Comparison of ENCODE assay signal across 18 cellular contexts in the genomic region with DNA sequence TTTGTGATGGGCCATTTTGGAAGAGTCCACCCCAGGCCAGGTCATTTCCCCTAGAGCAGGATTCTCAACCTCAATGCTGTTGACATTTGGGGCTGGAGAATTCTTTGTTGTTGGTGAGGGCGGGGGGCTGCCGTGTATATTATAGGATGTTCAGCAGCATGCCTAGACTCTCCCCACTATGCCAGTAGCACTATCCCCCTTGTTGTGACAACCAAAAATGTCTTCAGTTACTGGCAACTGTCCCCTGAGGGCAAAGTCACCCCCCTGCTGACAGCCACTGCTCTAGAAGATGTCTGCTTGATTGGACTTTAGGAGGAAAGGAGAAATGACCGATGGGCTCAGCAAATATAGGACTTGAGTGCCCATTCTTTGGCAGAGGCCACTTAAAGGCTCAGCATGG. TPM values are rescaled to one million over a fixed set of nuclear protein-coding genes. Genes with fewer than 3 reads are reported as not detected.
DNase-seq lines count a peak whose midpoint lies in the region; ATAC-seq lines count a peak whose summit lies in the region.
"Had no signal": no experiment of that assay in that cellular context is flagged by ENCODE, and none has a peak within 500 bp of the region (broad histone marks: within the 10 kb centered on the region; RNA-seq: fewer than 3 reads in every experiment).

No MANE protein-coding gene starts in this region.

- H2AFZ ChIP-seq in Karpas-422 (ENCODE audit: low read length), result no peak overlapping the region

- peak overlapping the region; percentile 100 for H3K27ac ChIP-seq in Karpas-422 (ENCODE audit: low read length)
- H3K27ac ChIP-seq: A549, epithelial cell of prostate had no signal

- H3K9ac ChIP-seq in Karpas-422 (ENCODE audit: low read length), result peak overlapping the region; percentile 54

- no peak overlapping the region for H3K4me3 Mint-ChIP-seq in activated CD4-positive, alpha-beta memory T cell treated with anti-CD3 and anti-CD28 coated beads, Interleukin-2, amount 10 ng/mL, durations not matched to agents 7 days and 5 days
- no peak overlapping the region for H3K4me3 Mint-ChIP-seq in activated CD4-positive, alpha-beta memory T cell treated with anti-CD3 and anti-CD28 coated beads for 36 hours
- no peak overlapping the region for H3K4me3 Mint-ChIP-seq in activated naive CD8-positive, alpha-beta T cell treated with anti-CD3 and anti-CD28 coated beads for 36 hours
- no peak overlapping the region for H3K4me3 Mint-ChIP-seq in stimulated activated memory B cell treated with anti-CD40 and anti-IgM and Interleukin-4, amounts not matched to agents 10 μg/mL and 1 μg/mL and 100 μg/mL, for 72 hours
- H3K4me3 Mint-ChIP-seq: activated CD8-positive, alpha-beta memory T cell treated with anti-CD3 and anti-CD28 coated beads, Interleukin-2, amount 10 ng/mL, durations not matched to agents 7 days and 5 days had no signal

- no peak for ATAC-seq in stimulated activated memory B cell treated with anti-CD40 and anti-IgM and Interleukin-4, amounts not matched to agents 10 μg/mL and 1 μg/mL and 100 μg/mL, for 72 hours
- ATAC-seq in GM18867 (IDR thresholded peaks at IDR 0.05; ENCODE audit: unreplicated experiment) (no peak), HG03039 (IDR thresholded peaks at IDR 0.05; ENCODE audit: unreplicated experiment) (no peak)
- ATAC-seq: A549; activated CD8-positive, alpha-beta memory T cell treated with anti-CD3 and anti-CD28 coated beads, Interleukin-2, amount 10 ng/mL, durations not matched to agents 7 days and 5 days; Panc1 had no signal

- peaks cover 53% of the 10 kb centered on the region for H3K36me3 Mint-ChIP-seq in activated CD4-positive, alpha-beta memory T cell treated with anti-CD3 and anti-CD28 coated beads, Interleukin-2, amount 10 ng/mL, durations not matched to agents 7 days and 5 days (ENCODE audit: low read depth)
- H3K36me3 Mint-ChIP-seq in activated CD4-positive, alpha-beta memory T cell treated with anti-CD3 and anti-CD28 coated beads for 36 hours, result peaks cover 23% of the 10 kb centered on the region
- H3K36me3 Mint-ChIP-seq in activated naive CD8-positive, alpha-beta T cell treated with anti-CD3 and anti-CD28 coated beads for 36 hours, result peaks cover 40% of the 10 kb centered on the region
- H3K36me3 Mint-ChIP-seq in stimulated activated memory B cell treated with anti-CD40 and anti-IgM and Interleukin-4, amounts not matched to agents 10 μg/mL and 1 μg/mL and 100 μg/mL, for 72 hours, result peaks cover 78% of the 10 kb centered on the region

- POLR2A ChIA-PET in activated CD4-positive, alpha-beta memory T cell treated with anti-CD3 and anti-CD28 coated beads, Interleukin-2, amount 10 ng/mL, durations not matched to agents 7 days and 5 days (lab: Charles Lee), result interaction anchor here (1.0 kb wide), 1 partner anchor 9 kb away, joined by 3 read pairs; no protein-coding TSS in a partner anchor
- POLR2A ChIA-PET in activated CD4-positive, alpha-beta memory T cell treated with anti-CD3 and anti-CD28 coated beads for 36 hours (lab: Charles Lee), result no interaction called here

- CTCF ChIA-PET in activated CD4-positive, alpha-beta memory T cell treated with anti-CD3 and anti-CD28 coated beads, Interleukin-2, amount 10 ng/mL, durations not matched to agents 7 days and 5 days (lab: Charles Lee), result no interaction called here
- CTCF ChIA-PET in activated CD4-positive, alpha-beta memory T cell treated with anti-CD3 and anti-CD28 coated beads for 36 hours (lab: Charles Lee), result no interaction called here

- H3K9me2 ChIP-seq in Karpas-422 (replicated peaks; ENCODE audit: insufficient read depth, low read length), result no peaks in the 10 kb centered on the region

- no peak for DNase-seq in activated CD4-positive, alpha-beta memory T cell treated with anti-CD3 and anti-CD28 coated beads, Interleukin-2, amount 10 ng/mL, durations not matched to agents 7 days and 5 days
- no peak for DNase-seq in activated CD4-positive, alpha-beta memory T cell treated with anti-CD3 and anti-CD28 coated beads for 36 hours
- DNase-seq in Karpas-422 (peak; percentile 59), DMS53 (lab: John Stamatoyannopoulos, UW) (no peak)
- DNase-seq in activated naive CD8-positive, alpha-beta T cell treated with anti-CD3 and anti-CD28 coated beads for 36 hours, result no peak
- DNase-seq: activated CD8-positive, alpha-beta memory T cell treated with anti-CD3 and anti-CD28 coated beads, Interleukin-2, amount 10 ng/mL, durations not matched to agents 7 days and 5 days; activated effector memory CD4-positive, alpha-beta T cell treated with Interleukin-2 at 50 U/mL for 16 hours; central memory CD4-positive, alpha-beta T cell; DMS79; NCI-H1930; stimulated activated CD4-positive, alpha-beta T cell treated with anti-CD3 and anti-CD28 coated beads, Interleukin-4, amount 100 ng/mL, for 4 hours had no signal

- no peaks in the 10 kb centered on the region for H3K9me3 ChIP-seq in Karpas-422 (ENCODE audit: low read length)
- H3K9me3 ChIP-seq: A549, ascending aorta had no signal

- peak overlapping the region; percentile 24 for H3K27ac Mint-ChIP-seq in activated CD4-positive, alpha-beta memory T cell treated with anti-CD3 and anti-CD28 coated beads, Interleukin-2, amount 10 ng/mL, durations not matched to agents 7 days and 5 days
- no peak overlapping the region for H3K27ac Mint-ChIP-seq in activated CD4-positive, alpha-beta memory T cell treated with anti-CD3 and anti-CD28 coated beads for 36 hours
- peak overlapping the region; percentile 52 for H3K27ac Mint-ChIP-seq in activated naive CD8-positive, alpha-beta T cell treated with anti-CD3 and anti-CD28 coated beads for 36 hours
- peak overlapping the region; percentile 90 for H3K27ac Mint-ChIP-seq in stimulated activated memory B cell treated with anti-CD40 and anti-IgM and Interleukin-4, amounts not matched to agents 10 μg/mL and 1 μg/mL and 100 μg/mL, for 72 hours

- peak overlapping the region; percentile 87 for H3K4me2 ChIP-seq in Karpas-422 (ENCODE audit: low read depth, low read length, poor library complexity, severe bottlenecking)
- H3K4me2 ChIP-seq: A549 had no signal

- H4K20me1 ChIP-seq in Karpas-422 (ENCODE audit: insufficient read depth, low read depth, low read length), result no peaks in the 10 kb centered on the region

- intact Hi-C loops in activated CD4-positive, alpha-beta memory T cell treated with anti-CD3 and anti-CD28 coated beads for 36 hours (cut with micrococcal nuclease), result no loop called here

- H3K9me3 Mint-ChIP-seq in activated CD4-positive, alpha-beta memory T cell treated with anti-CD3 and anti-CD28 coated beads, Interleukin-2, amount 10 ng/mL, durations not matched to agents 7 days and 5 days, result no peaks in the 10 kb centered on the region
- no peaks in the 10 kb centered on the region for H3K9me3 Mint-ChIP-seq in activated CD4-positive, alpha-beta memory T cell treated with anti-CD3 and anti-CD28 coated beads for 36 hours
- no peaks in the 10 kb centered on the region for H3K9me3 Mint-ChIP-seq in activated naive CD8-positive, alpha-beta T cell treated with anti-CD3 and anti-CD28 coated beads for 36 hours
- H3K9me3 Mint-ChIP-seq in stimulated activated memory B cell treated with anti-CD40 and anti-IgM and Interleukin-4, amounts not matched to agents 10 μg/mL and 1 μg/mL and 100 μg/mL, for 72 hours, result no peaks in the 10 kb centered on the region

- H3K27me3 ChIP-seq in Karpas-422 (ENCODE audit: low read length), result no peaks in the 10 kb centered on the region
- H3K27me3 ChIP-seq: ascending aorta had no signal

- peaks cover 62% of the 10 kb centered on the region for H3K4me1 ChIP-seq in Karpas-422 (ENCODE audit: low read length)

- peaks cover 39% of the 10 kb centered on the region for H3K79me2 ChIP-seq in Karpas-422 (ENCODE audit: low read length)

- H3K4me1 Mint-ChIP-seq in activated CD4-positive, alpha-beta memory T cell treated with anti-CD3 and anti-CD28 coated beads, Interleukin-2, amount 10 ng/mL, durations not matched to agents 7 days and 5 days, result peaks cover 44% of the 10 kb centered on the region
- H3K4me1 Mint-ChIP-seq in activated CD4-positive, alpha-beta memory T cell treated with anti-CD3 and anti-CD28 coated beads for 36 hours (ENCODE audit: low read depth), result peaks cover 27% of the 10 kb centered on the region
- peaks cover 42% of the 10 kb centered on the region for H3K4me1 Mint-ChIP-seq in activated naive CD8-positive, alpha-beta T cell treated with anti-CD3 and anti-CD28 coated beads for 36 hours
- H3K4me1 Mint-ChIP-seq in stimulated activated memory B cell treated with anti-CD40 and anti-IgM and Interleukin-4, amounts not matched to agents 10 μg/mL and 1 μg/mL and 100 μg/mL, for 72 hours, result peaks cover 74% of the 10 kb centered on the region

- peak overlapping the region; percentile 34; the same call in 1 of the 2 replicates for H3K4me3 ChIP-seq in Karpas-422 (ENCODE audit: low read length)
- H3K4me3 ChIP-seq: A549, ascending aorta had no signal

- H3K36me3 ChIP-seq in Karpas-422 (ENCODE audit: insufficient read depth, low read length), result peaks cover 11% of the 10 kb centered on the region; the same call in 1 of the 2 replicates

- no peaks in the 10 kb centered on the region for H3K27me3 Mint-ChIP-seq in activated CD4-positive, alpha-beta memory T cell treated with anti-CD3 and anti-CD28 coated beads, Interleukin-2, amount 10 ng/mL, durations not matched to agents 7 days and 5 days
- no peaks in the 10 kb centered on the region for H3K27me3 Mint-ChIP-seq in activated CD4-positive, alpha-beta memory T cell treated with anti-CD3 and anti-CD28 coated beads for 36 hours
- no peaks in the 10 kb centered on the region for H3K27me3 Mint-ChIP-seq in activated naive CD8-positive, alpha-beta T cell treated with anti-CD3 and anti-CD28 coated beads for 36 hours
- H3K27me3 Mint-ChIP-seq in stimulated activated memory B cell treated with anti-CD40 and anti-IgM and Interleukin-4, amounts not matched to agents 10 μg/mL and 1 μg/mL and 100 μg/mL, for 72 hours, result no peaks in the 10 kb centered on the region
- H3K27me3 Mint-ChIP-seq: activated CD8-positive, alpha-beta memory T cell treated with anti-CD3 and anti-CD28 coated beads, Interleukin-2, amount 10 ng/mL, durations not matched to agents 7 days and 5 days had no signal

RNA-seq across cellular contexts. Expression of a gene that starts 35.5 kb away (rescaled TPM):
- 10 to 100 TPM; 59.3 to 62.0 TPM for total RNA-seq in activated CD4-positive, alpha-beta memory T cell treated with anti-CD3 and anti-CD28 coated beads, Interleukin-2, amount 10 ng/mL, durations not matched to agents 7 days and 5 days
- total RNA-seq in activated CD4-positive, alpha-beta memory T cell treated with anti-CD3 and anti-CD28 coated beads for 36 hours, result 10 to 100 TPM; 60.7 to 62.7 TPM
- 53.7 and 54.6 TPM in 2 replicates for total RNA-seq in Karpas-422 (2014; rRNA removed; shearing (Covaris generic); ENCODE audit: low replicate concordance)
- 10 to 100 TPM; 55.0 to 56.6 TPM for total RNA-seq in activated naive CD8-positive, alpha-beta T cell treated with anti-CD3 and anti-CD28 coated beads for 36 hours
